39 cellular contexts compared by ENCODE assay signal in genomic region chr14:94093418-94093817, GRCh38.
"Had no signal": no experiment of that assay in that cellular context is flagged by ENCODE, and none has a peak within 500 bp of the region (broad histone marks: within the 10 kb centered on the region; RNA-seq: fewer than 3 reads in every experiment).

No MANE protein-coding gene starts in this region.

- ATAC-seq: activated CD8-positive, alpha-beta T cell treated with anti-CD3 and anti-CD28 coated beads for 36 hours; activated naive CD4-positive, alpha-beta T cell treated with anti-CD3 and anti-CD28 coated beads, Interleukin-2, amount 50 U/mL, for 72 hours; activated T-cell treated with anti-CD3 and anti-CD28 coated beads, Interleukin-2, amount 50 U/mL, for 4 hours; activated T-cell treated with anti-CD3 and anti-CD28 coated beads, Interleukin-2, amount 50 U/mL, for 72 hours; activated T-helper 17 cell treated with anti-CD3 and anti-CD28 coated beads, Interleukin-2, amount 50 U/mL, for 72 hours; body of pancreas had no signal

- FAIRE-seq: astrocyte, TTC549 had no signal

- H3K27me3 Mint-ChIP-seq: activated B cell treated with CpG ODN at 0.5 μM for 24 hours; activated CD4-positive, alpha-beta memory T cell treated with anti-CD3 and anti-CD28 coated beads for 36 hours; activated CD4-positive, alpha-beta T cell treated with anti-CD3 and anti-CD28 coated beads, Interleukin-2, amount 10 ng/mL, durations not matched to agents 24 days and 14 days; activated CD8-positive, alpha-beta T cell treated with anti-CD3 and anti-CD28 coated beads for 36 hours; activated naive CD8-positive, alpha-beta T cell treated with anti-CD3 and anti-CD28 coated beads for 36 hours; activated T-helper 17 cell treated with anti-CD3 and anti-CD28 coated beads, Interleukin-2, amount 50 U/mL, for 72 hours; central memory CD8-positive, alpha-beta T cell had no signal

- H3K9me3 Mint-ChIP-seq: activated B cell treated with CpG ODN at 0.5 μM for 24 hours; activated CD4-positive, alpha-beta memory T cell treated with anti-CD3 and anti-CD28 coated beads for 36 hours; activated CD4-positive, alpha-beta T cell treated with anti-CD3 and anti-CD28 coated beads, Interleukin-2, amount 10 ng/mL, durations not matched to agents 24 days and 14 days; activated CD8-positive, alpha-beta T cell treated with anti-CD3 and anti-CD28 coated beads for 36 hours; activated naive CD4-positive, alpha-beta T cell treated with anti-CD3 and anti-CD28 coated beads for 36 hours; activated naive CD4-positive, alpha-beta T cell treated with anti-CD3 and anti-CD28 coated beads, Interleukin-2, amount 50 U/mL, for 72 hours; activated naive CD8-positive, alpha-beta T cell treated with anti-CD3 and anti-CD28 coated beads for 36 hours; activated T-cell treated with anti-CD3 and anti-CD28 coated beads, Interleukin-2, amount 50 U/mL, for 4 hours; activated T-cell treated with anti-CD3 and anti-CD28 coated beads, Interleukin-2, amount 50 U/mL, for 72 hours; activated T-helper 1 cell treated with anti-CD3 and anti-CD28 coated beads, Interleukin-12 subunit alpha, Interleukin-12 subunit beta, Interleukin-2, Interleukin-4 antibody, amounts not matched to agents 30 ng/mL and 10 ng/mL and 1 ng/mL, durations not matched to agents 14 hours and 24 hours and 36 hours; activated T-helper 17 cell treated with anti-CD3 and anti-CD28 coated beads, Interleukin-2, amount 50 U/mL, for 72 hours; central memory CD8-positive, alpha-beta T cell; T-helper 1 cell treated with Interleukin-12 subunit alpha and Interleukin-12 subunit beta and Interleukin-4 antibody, amounts not matched to agents 30 μg/mL and 1 μg/mL, for 36 hours; T-helper 2 cell treated with Interferon-gamma antibody and Interleukin-4, amounts not matched to agents 5 μg/mL and 100 μg/mL, for 36 hours had no signal

- H3K4me1 ChIP-seq: body of pancreas, breast epithelium had no signal

- H3K27ac Mint-ChIP-seq: activated B cell treated with CpG ODN at 0.5 μM for 24 hours; activated CD4-positive, alpha-beta memory T cell treated with anti-CD3 and anti-CD28 coated beads for 36 hours; activated CD4-positive, alpha-beta T cell treated with anti-CD3 and anti-CD28 coated beads, Interleukin-2, amount 10 ng/mL, durations not matched to agents 24 days and 14 days; activated CD8-positive, alpha-beta T cell treated with anti-CD3 and anti-CD28 coated beads for 36 hours; activated naive CD4-positive, alpha-beta T cell treated with anti-CD3 and anti-CD28 coated beads for 36 hours; activated naive CD4-positive, alpha-beta T cell treated with anti-CD3 and anti-CD28 coated beads, Interleukin-2, amount 50 U/mL, for 72 hours; activated naive CD8-positive, alpha-beta T cell treated with anti-CD3 and anti-CD28 coated beads for 36 hours; activated T-cell treated with anti-CD3 and anti-CD28 coated beads, Interleukin-2, amount 50 U/mL, for 72 hours; activated T-helper 1 cell treated with anti-CD3 and anti-CD28 coated beads, Interleukin-12 subunit alpha, Interleukin-12 subunit beta, Interleukin-2, Interleukin-4 antibody, amounts not matched to agents 30 ng/mL and 10 ng/mL and 1 ng/mL, durations not matched to agents 14 hours and 24 hours and 36 hours; activated T-helper 17 cell treated with anti-CD3 and anti-CD28 coated beads, Interleukin-2, amount 50 U/mL, for 72 hours; T-helper 1 cell treated with Interleukin-12 subunit alpha and Interleukin-12 subunit beta and Interleukin-4 antibody, amounts not matched to agents 30 μg/mL and 1 μg/mL, for 36 hours; T-helper 2 cell treated with Interferon-gamma antibody and Interleukin-4, amounts not matched to agents 5 μg/mL and 100 μg/mL, for 36 hours had no signal

- H3K4me1 Mint-ChIP-seq: activated B cell treated with CpG ODN at 0.5 μM for 24 hours; activated CD4-positive, alpha-beta T cell treated with anti-CD3 and anti-CD28 coated beads, Interleukin-2, amount 10 ng/mL, durations not matched to agents 24 days and 14 days; activated naive CD8-positive, alpha-beta T cell treated with anti-CD3 and anti-CD28 coated beads for 36 hours; activated T-helper 17 cell treated with anti-CD3 and anti-CD28 coated beads, Interleukin-2, amount 50 U/mL, for 72 hours; central memory CD8-positive, alpha-beta T cell had no signal

- H3K36me3 Mint-ChIP-seq: activated CD4-positive, alpha-beta memory T cell treated with anti-CD3 and anti-CD28 coated beads for 36 hours; activated naive CD4-positive, alpha-beta T cell treated with anti-CD3 and anti-CD28 coated beads, Interleukin-2, amount 50 U/mL, for 72 hours; activated naive CD8-positive, alpha-beta T cell treated with anti-CD3 and anti-CD28 coated beads for 36 hours had no signal

- DNase-seq: activated B cell treated with CpG ODN at 0.5 μM for 24 hours; activated CD4-positive, alpha-beta memory T cell treated with anti-CD3 and anti-CD28 coated beads for 36 hours; activated CD4-positive, alpha-beta T cell treated with anti-CD3 and anti-CD28 coated beads for 4 hours; activated CD4-positive, alpha-beta T cell treated with anti-CD3 and anti-CD28 coated beads, Interleukin-2, amount 10 ng/mL, durations not matched to agents 24 days and 14 days; activated CD4-positive, alpha-beta T cell treated with anti-CD3 and anti-CD28 coated beads, Interleukin-2, amount 50 U/mL, for 1 hour; activated CD4-positive, alpha-beta T cell treated with anti-CD3 and anti-CD28 coated beads, Interleukin-2, amount 50 U/mL, for 4 hours; activated CD4-positive, CD25-positive, alpha-beta regulatory T cell treated with anti-CD3 and anti-CD28 coated beads, Interleukin-2, amount 50 U/mL, for 72 hours; activated CD8-positive, alpha-beta memory T cell treated with anti-CD3 and anti-CD28 coated beads, Interleukin-2, amount 50 U/mL, for 4 hours; activated CD8-positive, alpha-beta T cell treated with anti-CD3 and anti-CD28 coated beads for 36 hours; activated effector memory CD4-positive, alpha-beta T cell treated with anti-CD3 and anti-CD28 coated beads, Interleukin-2, amount 50 U/mL, for 16 hours; activated gamma-delta T cell treated with Interleukin-2 at 50 U/mL for 16 hours; activated naive CD4-positive, alpha-beta T cell; activated naive CD4-positive, alpha-beta T cell treated with anti-CD3 and anti-CD28 coated beads for 36 hours; activated naive CD4-positive, alpha-beta T cell treated with anti-CD3 and anti-CD28 coated beads, Interleukin-2, amount 50 U/mL, for 16 hours; activated naive CD8-positive, alpha-beta T cell treated with anti-CD3 and anti-CD28 coated beads for 36 hours; activated T-cell treated with anti-CD3 and anti-CD28 coated beads for 4 hours; activated T-cell treated with anti-CD3 and anti-CD28 coated beads, Interleukin-2, amount 50 U/mL, for 1 hour; activated T-cell treated with anti-CD3 and anti-CD28 coated beads, Interleukin-2, amount 50 U/mL, for 4 hours; activated T-cell treated with anti-CD3 and anti-CD28 coated beads, Interleukin-2, amount 50 U/mL, for 72 hours; adrenal gland; amniotic stem cell; aorta; body of pancreas; brain microvascular endothelial cell; caudate nucleus; cerebellar nuclear complex; T-helper 1 cell; T-helper 2 cell; T-helper 9 cell had no signal

- H3K9me3 ChIP-seq: adrenal gland, body of pancreas, breast epithelium had no signal

- H3K4me3 ChIP-seq: adrenal gland, body of pancreas, breast epithelium had no signal

- H3K4me3 Mint-ChIP-seq: activated B cell treated with CpG ODN at 0.5 μM for 24 hours; activated CD4-positive, alpha-beta memory T cell treated with anti-CD3 and anti-CD28 coated beads for 36 hours; activated CD4-positive, alpha-beta T cell treated with anti-CD3 and anti-CD28 coated beads, Interleukin-2, amount 10 ng/mL, durations not matched to agents 24 days and 14 days; activated CD8-positive, alpha-beta T cell treated with anti-CD3 and anti-CD28 coated beads for 36 hours; activated naive CD4-positive, alpha-beta T cell treated with anti-CD3 and anti-CD28 coated beads for 36 hours; activated naive CD8-positive, alpha-beta T cell treated with anti-CD3 and anti-CD28 coated beads for 36 hours; activated T-cell treated with anti-CD3 and anti-CD28 coated beads, Interleukin-2, amount 50 U/mL, for 4 hours; activated T-cell treated with anti-CD3 and anti-CD28 coated beads, Interleukin-2, amount 50 U/mL, for 72 hours; activated T-helper 1 cell treated with anti-CD3 and anti-CD28 coated beads, Interleukin-12 subunit alpha, Interleukin-12 subunit beta, Interleukin-2, Interleukin-4 antibody, amounts not matched to agents 30 ng/mL and 10 ng/mL and 1 ng/mL, durations not matched to agents 14 hours and 24 hours and 36 hours; activated T-helper 17 cell treated with anti-CD3 and anti-CD28 coated beads, Interleukin-2, amount 50 U/mL, for 72 hours; central memory CD8-positive, alpha-beta T cell; T-helper 1 cell treated with Interleukin-12 subunit alpha and Interleukin-12 subunit beta and Interleukin-4 antibody, amounts not matched to agents 30 μg/mL and 1 μg/mL, for 36 hours; T-helper 2 cell treated with Interferon-gamma antibody and Interleukin-4, amounts not matched to agents 5 μg/mL and 100 μg/mL, for 36 hours had no signal

- H3K36me3 ChIP-seq: brain microvascular endothelial cell, breast epithelium had no signal

- H3K27ac ChIP-seq: adrenal gland, body of pancreas, brain microvascular endothelial cell, breast epithelium, VCaP had no signal

- H3K27me3 ChIP-seq: adrenal gland, body of pancreas, brain microvascular endothelial cell, breast epithelium had no signal
